8 cellular contexts compared by ENCODE assay signal in genomic region chr5:72320022-72320898, GRCh38. TPM values are rescaled to one million over a fixed set of nuclear protein-coding genes. Genes with fewer than 3 reads are reported as not detected.
DNase-seq lines count a peak whose midpoint lies in the region; TF ChIP-seq lines count a peak whose summit lies in the region.

TSS of gene MRPS27 (minus strand) at chr5:72320240. CDS start at chr5:72320221, 19 bp downstream.
TSS of gene PTCD2 (plus strand) at chr5:72320373. CDS start at chr5:72320383, 10 bp downstream.

- peak; percentile 99 for DNase-seq in HFFc6
- peak; percentile 98 for DNase-seq in NAMALWA (ENCODE audit: low spot score)
- DNase-seq in SK-N-DZ (ENCODE audit: low spot score): peak; percentile 99
- DNase-seq in activated naive CD4-positive, alpha-beta T cell treated with anti-CD3 and anti-CD28 coated beads, Interleukin-2, amount 10 ng/mL, durations not matched to agents 7 days and 5 days: peak; percentile 97
- DNase-seq in germinal center (ENCODE audit: low spot score): peak; percentile 98
- DNase-seq in non-pigmented ciliary epithelial cell (ENCODE audit: low read depth): peak; percentile 97
- peak; percentile 99 for DNase-seq in superior temporal gyrus (ENCODE audit: extremely low spot score)

- H3K4me3 ChIP-seq in GM08714 (ENCODE audit: low read length): peak within 1 kb of the TSS; percentile 91

- CTCF ChIA-PET in activated naive CD4-positive, alpha-beta T cell treated with anti-CD3 and anti-CD28 coated beads, Interleukin-2, amount 10 ng/mL, durations not matched to agents 7 days and 5 days (lab: Charles Lee): interaction anchor here (0.6 to 1.2 kb wide), 2 partner anchors 12 to 34 kb away, joined by 3 to 5 read pairs; no protein-coding TSS in a partner anchor

- peak within 1 kb of the TSS; percentile 93 for H3K27ac Mint-ChIP-seq in HFFc6
- H3K27ac Mint-ChIP-seq in activated naive CD4-positive, alpha-beta T cell treated with anti-CD3 and anti-CD28 coated beads, Interleukin-2, amount 10 ng/mL, durations not matched to agents 7 days and 5 days: peak within 1 kb of the TSS; percentile 84

- peak; percentile 57 for TF ChIP-seq CTCF in HFFc6 (IDR thresholded peaks at IDR 0.05)

- H3K36me3 Mint-ChIP-seq in HFFc6 (ENCODE audit: low read depth): peaks cover 21% of the 10 kb centered on the region
- H3K36me3 Mint-ChIP-seq in activated naive CD4-positive, alpha-beta T cell treated with anti-CD3 and anti-CD28 coated beads, Interleukin-2, amount 10 ng/mL, durations not matched to agents 7 days and 5 days: peaks cover 29% of the 10 kb centered on the region

- no peaks in the 10 kb centered on the region; the same call in 1 of the 2 replicates for H3K27me3 Mint-ChIP-seq in HFFc6 (ENCODE audit: insufficient read depth)
- no peaks in the 10 kb centered on the region for H3K27me3 Mint-ChIP-seq in activated naive CD4-positive, alpha-beta T cell treated with anti-CD3 and anti-CD28 coated beads, Interleukin-2, amount 10 ng/mL, durations not matched to agents 7 days and 5 days

- no peaks in the 10 kb centered on the region for H3K9me3 Mint-ChIP-seq in HFFc6
- H3K9me3 Mint-ChIP-seq in activated naive CD4-positive, alpha-beta T cell treated with anti-CD3 and anti-CD28 coated beads, Interleukin-2, amount 10 ng/mL, durations not matched to agents 7 days and 5 days: no peaks in the 10 kb centered on the region

- peak within 1 kb of the TSS; percentile 99 for H3K4me3 Mint-ChIP-seq in HFFc6
- H3K4me3 Mint-ChIP-seq in activated naive CD4-positive, alpha-beta T cell treated with anti-CD3 and anti-CD28 coated beads, Interleukin-2, amount 10 ng/mL, durations not matched to agents 7 days and 5 days: peak within 1 kb of the TSS; percentile 93

- H3K4me1 Mint-ChIP-seq in HFFc6 (ENCODE audit: low read depth): peaks cover 45% of the 10 kb centered on the region
- peaks cover 59% of the 10 kb centered on the region for H3K4me1 Mint-ChIP-seq in activated naive CD4-positive, alpha-beta T cell treated with anti-CD3 and anti-CD28 coated beads, Interleukin-2, amount 10 ng/mL, durations not matched to agents 7 days and 5 days

RNA-seq across cellular contexts. Expression of gene MRPS27, which starts in this region (rescaled TPM):
- total RNA-seq in HFFc6 (2021; fragmentation: NEBNext Ultra II Directional; extraction: Animal tissue kit (Norgen Biotek cat#: 25700)): 10 to 100 TPM; 46.1 to 74.1 (median 57.9) TPM
- 137 and 146 TPM in 2 replicates for polyA plus RNA-seq in SK-N-DZ (2014; cell fraction: cytosol; rRNA removed)
- 58.5 and 66.6 TPM in 2 replicates for polyA plus RNA-seq in SK-N-DZ (2014; cell fraction: nucleus; rRNA removed)

RNA-seq across cellular contexts. Expression of gene PTCD2, which starts in this region (rescaled TPM):
- total RNA-seq in HFFc6 (2021; fragmentation: NEBNext Ultra II Directional; extraction: Animal tissue kit (Norgen Biotek cat#: 25700)): 10 to 100 TPM; 10.8 to 14.4 (median 12.9) TPM
- polyA plus RNA-seq in SK-N-DZ (2014; cell fraction: cytosol; rRNA removed): 10.3 and 20.1 TPM in 2 replicates
- 23.9 and 25.8 TPM in 2 replicates for polyA plus RNA-seq in SK-N-DZ (2014; cell fraction: nucleus; rRNA removed)

Comparison
In these comparisons a context has a peak if more than half of its experiments do, and no peak if none do; other contexts are left out.
1. Peak in every context shown above with its lines: DNase-seq and H3K4me3 ChIP-seq.